In genomic region chr4:4875611-4876010, GRCh38 we compare ENCODE assay signal across 8 cellular contexts.
"Had no signal": no experiment of that assay in that cellular context is flagged by ENCODE, and none has a peak within 500 bp of the region (broad histone marks: within the 10 kb centered on the region; RNA-seq: fewer than 3 reads in every experiment).

No MANE protein-coding gene starts in this region.

- H3K4me2 ChIP-seq: KMS-11 had no signal

- H2AFZ ChIP-seq: GM23248 had no signal

- H3K36me3 ChIP-seq: HAP-1 had no signal

- ATAC-seq: HCT116 had no signal

- H3K27ac ChIP-seq: GM23248, HL-60, KMS-11 had no signal

- H3K9me3 ChIP-seq: HAP-1 had no signal

- H3K9ac ChIP-seq: GM23248, KMS-11 had no signal

- H3K4me1 ChIP-seq: HAP-1 had no signal

- H3K4me3 ChIP-seq: GM23248, HAP-1 had no signal

- DNase-seq: GM23248, GOT3, IMR-90, KBM-7 had no signal
